8 cellular contexts compared by ENCODE assay signal in the genomic region with DNA sequence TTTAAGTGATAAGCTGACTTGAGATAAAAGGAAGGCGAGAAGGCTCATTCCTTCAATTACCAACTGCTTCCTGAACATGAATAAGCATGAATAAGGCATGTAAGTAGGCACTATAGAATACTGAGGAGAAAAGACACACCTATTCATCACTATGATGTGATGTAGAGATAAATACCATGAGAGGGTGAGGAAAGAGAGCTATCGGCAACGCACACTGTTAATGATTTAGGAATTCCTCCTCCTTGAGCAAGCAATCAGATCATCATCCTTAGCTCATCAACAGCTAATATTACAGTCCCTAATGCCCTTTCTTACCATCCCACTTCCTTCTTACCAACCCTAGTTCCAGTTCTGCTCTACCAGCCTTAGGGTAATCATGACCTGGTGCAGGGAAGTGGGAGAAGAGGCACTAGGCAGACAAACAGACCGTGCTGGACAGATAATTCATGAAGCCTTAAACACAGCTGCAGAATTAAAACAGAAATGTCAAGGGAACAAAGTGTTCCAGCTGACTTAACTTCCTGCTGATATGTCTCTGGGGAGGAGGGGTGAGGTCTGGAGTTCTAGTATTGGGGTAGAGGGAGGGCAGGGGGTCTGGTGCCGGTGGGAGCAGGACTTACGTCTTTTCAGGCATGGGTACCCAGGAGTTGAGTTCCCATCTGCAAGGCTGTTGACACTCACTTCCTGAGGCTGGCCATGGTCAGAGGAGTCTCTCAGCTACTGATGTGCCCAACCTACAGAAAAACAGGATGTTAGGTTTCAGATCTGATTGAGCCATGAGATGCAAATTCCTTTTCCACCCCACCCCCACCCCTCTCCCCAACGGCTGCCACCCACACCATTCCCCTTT. TPM values are rescaled to one million over a fixed set of nuclear protein-coding genes. Genes with fewer than 3 reads are reported as not detected.
A peak's percentile ranks its signal among the peaks of the same experiment; 100 is the strongest.
DNase-seq lines count a peak whose midpoint lies in the region; ATAC-seq, FAIRE-seq and TF ChIP-seq lines count a peak whose summit lies in the region.

No MANE protein-coding gene starts in this region.

- FAIRE-seq in H54 (lab: Jason Lieb, UNC), result no peak

- TF ChIP-seq POLR2A in H54 (IDR thresholded peaks at IDR 0.05; ENCODE audit: low read depth, low read length), result no peak

- ATAC-seq in GM21723 (IDR thresholded peaks at IDR 0.05; ENCODE audit: unreplicated experiment), result peak; percentile 83

- H3K27ac ChIP-seq in caudate nucleus (ENCODE audit: low read depth, low read length), result peak overlapping the region; percentile 81

- DNase-seq in GF-D8 (lab: John Stamatoyannopoulos, UW), result peak; percentile 83
- peak; percentile 99 for DNase-seq in NAMALWA (ENCODE audit: low spot score)
- DNase-seq in caudate nucleus (lab: John Stamatoyannopoulos, UW), result peak in 7 of 61 donors; percentile 12 to 52 (median 32)
- peak; percentile 63 for DNase-seq in medulla oblongata (ENCODE audit: extremely low spot score)
- DNase-seq in COLO668 (lab: John Stamatoyannopoulos, UW; ENCODE audit: unreplicated experiment), result no peak
- no peak for DNase-seq in HT-29 (ENCODE audit: low spot score)
- no peak for DNase-seq in H54 (ENCODE audit: insufficient read length, low spot score)

RNA-seq across cellular contexts. Expression of a gene that starts 12.7 kb away (rescaled TPM):
- total RNA-seq in HT-29 (2014; rRNA removed; shearing (Covaris generic)), result not detected in 2 replicates

Comparison
In these comparisons a context has a peak if more than half of its experiments do, and no peak if none do; other contexts are left out.
1. DNase-seq: peak in GF-D8 (single experiment), NAMALWA (single experiment) and medulla oblongata (single experiment); none in COLO668 (single experiment), HT-29 (single experiment) and H54 (single experiment).